ENCODE assay signal across 13 cellular contexts in the genomic region with DNA sequence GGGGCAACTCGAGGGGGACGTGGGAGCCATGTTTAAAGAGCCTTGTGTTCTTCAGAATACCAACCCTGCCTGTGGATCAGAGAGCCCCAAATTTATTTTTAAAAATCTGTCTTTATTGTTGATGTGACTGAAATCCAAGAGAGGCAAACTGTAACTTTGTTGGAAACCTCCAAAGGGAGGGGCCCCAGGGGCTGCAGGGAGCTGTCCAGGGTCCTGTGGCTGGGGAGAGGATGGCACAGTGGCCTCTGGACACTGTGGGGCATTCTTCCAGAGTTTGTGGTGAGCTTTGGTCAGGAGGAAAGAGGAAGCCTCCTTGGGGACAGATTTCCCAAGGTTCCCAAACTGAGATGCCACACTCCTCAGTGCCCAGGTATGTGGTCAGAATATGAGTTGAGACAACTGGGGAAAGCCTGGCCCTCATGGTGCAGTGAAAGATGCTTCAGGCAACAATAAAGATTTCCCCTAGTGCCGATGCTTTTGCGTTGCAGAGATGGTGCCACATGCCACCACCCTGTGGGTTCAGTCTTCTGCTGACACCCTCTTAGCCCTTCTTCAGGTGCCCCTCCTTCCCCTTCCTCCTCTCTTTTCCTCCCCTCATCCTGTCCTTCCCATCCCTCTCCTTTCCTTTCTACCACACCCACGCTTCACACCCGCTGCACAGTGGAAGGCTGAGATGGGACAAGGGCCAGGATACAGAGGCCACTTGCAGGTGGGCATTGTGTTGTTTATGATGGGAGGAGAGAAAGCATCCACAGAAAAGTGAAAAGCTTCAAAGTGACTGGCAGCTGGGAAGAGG.
A peak's percentile ranks its signal among the peaks of the same experiment; 100 is the strongest.
DNase-seq lines count a peak whose midpoint lies in the region; ATAC-seq, FAIRE-seq and TF ChIP-seq lines count a peak whose summit lies in the region.
"Had no signal": no experiment of that assay in that cellular context is flagged by ENCODE, and none has a peak within 500 bp of the region (broad histone marks: within the 10 kb centered on the region; RNA-seq: fewer than 3 reads in every experiment).

No MANE protein-coding gene starts in this region.

- no peaks in the 10 kb centered on the region for H4K20me1 ChIP-seq in PC-3 (ENCODE audit: low read length)

- no peaks in the 10 kb centered on the region for H3K36me3 ChIP-seq in PC-3 (ENCODE audit: low read depth, low read length)
- H3K36me3 ChIP-seq: BLaER1 treated with 17β-estradiol and CSF1 and Interleukin-3, amounts not matched to agents 10 nM and 100 nM had no signal

- DNase-seq in A549 (ENCODE audit: low read depth in 1 of 2, low spot score in 1 of 2), result no peak
- peak; percentile 28 for DNase-seq in ELR (ENCODE audit: low read depth)
- DNase-seq in PC-3, result peak; percentile 42
- DNase-seq in iPS-NIHi7 (ENCODE audit: extremely low spot score), result peak; percentile 76
- DNase-seq in D721Med (ENCODE audit: insufficient read length, low spot score), result no peak
- no peak for DNase-seq in activated T-cell treated with anti-CD3 and anti-CD28 coated beads, Interleukin-2, amount 50 U/mL, for 48 hours
- DNase-seq: central memory CD4-positive, alpha-beta T cell; hypothalamus; NCI-H1436; stimulated activated naive CD4-positive, alpha-beta T cell treated with Interleukin-2 at 50 U/mL for 16 hours had no signal

- TF ChIP-seq RAD21 in A549 (conservative IDR thresholded peaks at IDR 0.05 in 1 of 2, IDR thresholded peaks at IDR 0.05 in 1 of 2), result no peak

- no peaks in the 10 kb centered on the region for H3K9me3 ChIP-seq in A549
- no peaks in the 10 kb centered on the region for H3K9me3 ChIP-seq in PC-3 (ENCODE audit: low read length)
- H3K9me3 ChIP-seq: BLaER1 treated with 17β-estradiol and CSF1 and Interleukin-3, amounts not matched to agents 10 nM and 100 nM had no signal

- no TSS peak for BruUV-seq in PC-3 (replicated peaks; lab: Mats Ljungman, UMichigan)

- POLR2A ChIA-PET in A549 (lab: Yijun Ruan, JAX) (no interaction called here), PC-3 (lab: Charles Lee; ENCODE audit: unreplicated experiment) (no interaction called here)

- H3K4me3 ChIP-seq in A549 (no peak overlapping the region), PC-3 (ENCODE audit: low read length) (no peak overlapping the region)
- H3K4me3 ChIP-seq: BLaER1 treated with 17β-estradiol and CSF1 and Interleukin-3, amounts not matched to agents 10 nM and 100 nM had no signal

- CTCF ChIA-PET in A549 (lab: Yijun Ruan, JAX) (interaction anchor here (1.4 kb wide), 1 partner anchor 25 kb away, joined by 3 read pairs; no protein-coding TSS in a partner anchor), PC-3 (lab: Charles Lee) (no interaction called here)

- WGBS in A549 (ENCODE audit: missing lambda C conversion rate), result 7% methylated on average over 6 of the region's 6 CpGs

- H3K27me3 ChIP-seq in PC-3 (ENCODE audit: low read length), result peaks cover 16% of the 10 kb centered on the region
- H3K27me3 ChIP-seq: BLaER1 treated with 17β-estradiol and CSF1 and Interleukin-3, amounts not matched to agents 10 nM and 100 nM had no signal

- TF ChIP-seq CTCF in A549 (IDR thresholded peaks at IDR 0.05), result no peak
- no peak for TF ChIP-seq CTCF in PC-3 (conservative IDR thresholded peaks at IDR 0.05; ENCODE audit: low read depth, low read length)
- no peak for TF ChIP-seq CTCF in D721Med (IDR thresholded peaks at IDR 0.05; ENCODE audit: insufficient read depth, missing control alignments)

- 0 out of 2 replicates have a peak, but pooled peaks cover 2% of the 10 kb centered on the region for H3K9me2 ChIP-seq in PC-3 (replicated peaks; ENCODE audit: low read length)

- H3K4me2 ChIP-seq in A549 (no peak overlapping the region), PC-3 (ENCODE audit: low read length) (no peak overlapping the region)
- H3K4me2 ChIP-seq: BLaER1 treated with 17β-estradiol and CSF1 and Interleukin-3, amounts not matched to agents 10 nM and 100 nM had no signal

- ATAC-seq in A549, result peak; percentile 47 to 49; a peak in 1 of 6 replicates
- peak; percentile 27; the same call in 1 of the 2 replicates for ATAC-seq in PC-3
- ATAC-seq in HG03025 (IDR thresholded peaks at IDR 0.05; ENCODE audit: low FRiP score, unreplicated experiment), result no peak
- ATAC-seq in HG02973 (IDR thresholded peaks at IDR 0.05; ENCODE audit: unreplicated experiment), result no peak

- no peaks in the 10 kb centered on the region for H3K4me1 ChIP-seq in A549
- no peaks in the 10 kb centered on the region for H3K4me1 ChIP-seq in PC-3 (ENCODE audit: insufficient read depth, low read length)

- no peak for TF ChIP-seq POLR2A in A549 (IDR thresholded peaks at IDR 0.05; ENCODE audit: low read length)

- TF ChIP-seq EP300 in A549 (IDR thresholded peaks at IDR 0.05), result no peak

- intact Hi-C loops in PC-3 (cut with micrococcal nuclease), result no loop called here

- no peak overlapping the region for H3K9ac ChIP-seq in PC-3 (ENCODE audit: low read length)
- H3K9ac ChIP-seq: BLaER1 treated with 17β-estradiol and CSF1 and Interleukin-3, amounts not matched to agents 10 nM and 100 nM had no signal

- no peak overlapping the region for H2AFZ ChIP-seq in PC-3 (ENCODE audit: low read length)

- no peak overlapping the region for H3K27ac ChIP-seq in A549
- no peak overlapping the region for H3K27ac ChIP-seq in PC-3 (ENCODE audit: low read length)
- H3K27ac ChIP-seq: BLaER1 treated with 17β-estradiol and CSF1 and Interleukin-3, amounts not matched to agents 10 nM and 100 nM had no signal

- FAIRE-seq in A549 (lab: Jason Lieb, UNC) (no peak), D721Med (lab: Jason Lieb, UNC) (no peak)

- H3K79me2 ChIP-seq in PC-3 (ENCODE audit: low read length), result no peaks in the 10 kb centered on the region

- no peaks in the 10 kb centered on the region for H3F3A ChIP-seq in PC-3 (ENCODE audit: low read length, unreplicated experiment)

TF ChIP-seq in A549, 52 proteins besides CTCF, POLR2A, EP300 and RAD21:
- TF ChIP-seq, protein P1, sequence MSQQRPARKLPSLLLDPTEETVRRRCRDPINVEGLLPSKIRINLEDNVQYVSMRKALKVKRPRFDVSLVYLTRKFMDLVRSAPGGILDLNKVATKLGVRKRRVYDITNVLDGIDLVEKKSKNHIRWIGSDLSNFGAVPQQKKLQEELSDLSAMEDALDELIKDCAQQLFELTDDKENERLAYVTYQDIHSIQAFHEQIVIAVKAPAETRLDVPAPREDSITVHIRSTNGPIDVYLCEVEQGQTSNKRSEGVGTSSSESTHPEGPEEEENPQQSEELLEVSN (IDR thresholded peaks at IDR 0.05; ENCODE audit: borderline replicate concordance, low read depth), result no peak
- TF ChIP-seq, protein P2, sequence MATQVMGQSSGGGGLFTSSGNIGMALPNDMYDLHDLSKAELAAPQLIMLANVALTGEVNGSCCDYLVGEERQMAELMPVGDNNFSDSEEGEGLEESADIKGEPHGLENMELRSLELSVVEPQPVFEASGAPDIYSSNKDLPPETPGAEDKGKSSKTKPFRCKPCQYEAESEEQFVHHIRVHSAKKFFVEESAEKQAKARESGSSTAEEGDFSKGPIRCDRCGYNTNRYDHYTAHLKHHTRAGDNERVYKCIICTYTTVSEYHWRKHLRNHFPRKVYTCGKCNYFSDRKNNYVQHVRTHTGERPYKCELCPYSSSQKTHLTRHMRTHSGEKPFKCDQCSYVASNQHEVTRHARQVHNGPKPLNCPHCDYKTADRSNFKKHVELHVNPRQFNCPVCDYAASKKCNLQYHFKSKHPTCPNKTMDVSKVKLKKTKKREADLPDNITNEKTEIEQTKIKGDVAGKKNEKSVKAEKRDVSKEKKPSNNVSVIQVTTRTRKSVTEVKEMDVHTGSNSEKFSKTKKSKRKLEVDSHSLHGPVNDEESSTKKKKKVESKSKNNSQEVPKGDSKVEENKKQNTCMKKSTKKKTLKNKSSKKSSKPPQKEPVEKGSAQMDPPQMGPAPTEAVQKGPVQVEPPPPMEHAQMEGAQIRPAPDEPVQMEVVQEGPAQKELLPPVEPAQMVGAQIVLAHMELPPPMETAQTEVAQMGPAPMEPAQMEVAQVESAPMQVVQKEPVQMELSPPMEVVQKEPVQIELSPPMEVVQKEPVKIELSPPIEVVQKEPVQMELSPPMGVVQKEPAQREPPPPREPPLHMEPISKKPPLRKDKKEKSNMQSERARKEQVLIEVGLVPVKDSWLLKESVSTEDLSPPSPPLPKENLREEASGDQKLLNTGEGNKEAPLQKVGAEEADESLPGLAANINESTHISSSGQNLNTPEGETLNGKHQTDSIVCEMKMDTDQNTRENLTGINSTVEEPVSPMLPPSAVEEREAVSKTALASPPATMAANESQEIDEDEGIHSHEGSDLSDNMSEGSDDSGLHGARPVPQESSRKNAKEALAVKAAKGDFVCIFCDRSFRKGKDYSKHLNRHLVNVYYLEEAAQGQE (IDR thresholded peaks at IDR 0.05), result peak; percentile 82

Comparison
In these comparisons a context has a peak if more than half of its experiments do, and no peak if none do; other contexts are left out.
1. ATAC-seq: peak in A549 (2 of 2) and PC-3 (single experiment); none in HG03025 (single experiment) and HG02973 (single experiment).
2. DNase-seq: peak in ELR (single experiment), PC-3 (single experiment) and iPS-NIHi7 (single experiment); none in A549 (0 of 2), D721Med (single experiment) and activated T-cell treated with anti-CD3 and anti-CD28 coated beads, Interleukin-2, amount 50 U/mL, for 48 hours (0 of 2).